In genomic region chr11:63813563-63814382, GRCh38 we compare ENCODE assay signal across 1 cellular context.
A peak's percentile ranks its signal among the peaks of the same experiment; 100 is the strongest.
TF ChIP-seq lines count a peak whose summit lies in the region.

No MANE protein-coding gene starts in this region.

TF ChIP-seq in K562, 482 proteins besides CTCF, POLR2A, EP300 and RAD21 (continued from another document):
- TF ChIP-seq, protein P1, sequence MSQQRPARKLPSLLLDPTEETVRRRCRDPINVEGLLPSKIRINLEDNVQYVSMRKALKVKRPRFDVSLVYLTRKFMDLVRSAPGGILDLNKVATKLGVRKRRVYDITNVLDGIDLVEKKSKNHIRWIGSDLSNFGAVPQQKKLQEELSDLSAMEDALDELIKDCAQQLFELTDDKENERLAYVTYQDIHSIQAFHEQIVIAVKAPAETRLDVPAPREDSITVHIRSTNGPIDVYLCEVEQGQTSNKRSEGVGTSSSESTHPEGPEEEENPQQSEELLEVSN (IDR thresholded peaks at IDR 0.05; ENCODE audit: borderline replicate concordance in 1 of 2, extremely low read depth in 1 of 2, insufficient read depth in 1 of 2, insufficient read length in 1 of 2, low read depth in 1 of 2, low read length in 1 of 2, poor library complexity in 1 of 2, severe bottlenecking in 1 of 2), result peak in 1 of 2 experiments; percentile 5
TF ChIP-seq in K562: peak in this region for 41.
